22 cellular contexts compared by ENCODE assay signal in genomic region chr12:44653886-44654527, GRCh38.
DNase-seq lines count a peak whose midpoint lies in the region; ATAC-seq and TF ChIP-seq lines count a peak whose summit lies in the region.
"Had no signal": no experiment of that assay in that cellular context is flagged by ENCODE, and none has a peak within 500 bp of the region (broad histone marks: within the 10 kb centered on the region; RNA-seq: fewer than 3 reads in every experiment).

No MANE protein-coding gene starts in this region.

- H3K4me1 ChIP-seq in Karpas-422 (ENCODE audit: low read length): peaks cover 80% of the 10 kb centered on the region
- H3K4me1 ChIP-seq in OCI-LY1 (ENCODE audit: insufficient read depth, low read length, severe bottlenecking): peaks cover 72% of the 10 kb centered on the region
- no peaks in the 10 kb centered on the region for H3K4me1 ChIP-seq in heart right ventricle
- H3K4me1 ChIP-seq: breast epithelium, lower lobe of right lung, parathyroid adenoma, right atrium auricular region had no signal

- no peaks in the 10 kb centered on the region for H3K9me2 ChIP-seq in Karpas-422 (replicated peaks; ENCODE audit: insufficient read depth, low read length)
- no peaks in the 10 kb centered on the region for H3K9me2 ChIP-seq in OCI-LY1 (ENCODE audit: low read depth, low read length)

- peaks cover 11% of the 10 kb centered on the region; the same call in 1 of the 2 replicates for H3K79me2 ChIP-seq in Karpas-422 (ENCODE audit: low read length)
- no peaks in the 10 kb centered on the region for H3K79me2 ChIP-seq in OCI-LY1 (ENCODE audit: insufficient read depth, low read length)
- H3K79me2 ChIP-seq: parathyroid adenoma had no signal

- H3K36me3 Mint-ChIP-seq in stimulated activated effector memory CD8-positive, alpha-beta T cell treated with anti-CD3 and anti-CD28 coated beads, Interleukin-12 subunit alpha, Interleukin-12 subunit beta, amount 100 ng/mL, for 72 hours: no peaks in the 10 kb centered on the region
- H3K36me3 Mint-ChIP-seq: CD14-positive monocyte, natural killer cell had no signal

- POLR2A ChIA-PET in GM10248 (lab: Yijun Ruan, JAX): no interaction called here

- H3K27me3 ChIP-seq in Karpas-422 (ENCODE audit: low read length): no peaks in the 10 kb centered on the region
- H3K27me3 ChIP-seq in OCI-LY1 (ENCODE audit: insufficient read depth, low read length): no peaks in the 10 kb centered on the region
- H3K27me3 ChIP-seq in dorsolateral prefrontal cortex: no peaks in the 10 kb centered on the region
- peaks cover 0 to 8% (median 0%) of the 10 kb centered on the region in 7 donors for H3K27me3 ChIP-seq in heart right ventricle
- H3K27me3 ChIP-seq: breast epithelium, right atrium auricular region had no signal

- no peak for TF ChIP-seq CTCF in OCI-LY1 (IDR thresholded peaks at IDR 0.05; ENCODE audit: low read length)
- no peak for TF ChIP-seq CTCF in dorsolateral prefrontal cortex (IDR thresholded peaks at IDR 0.05 in 54 of 56, conservative IDR thresholded peaks at IDR 0.05 in 2 of 56; ENCODE audit: low read depth in 1 of 56, partially characterized antibody in 56 of 56)
- TF ChIP-seq CTCF in GM10248 (IDR thresholded peaks at IDR 0.05; ENCODE audit: control extremely low read depth, extremely low read depth, low read depth, missing control alignments): no peak
- TF ChIP-seq CTCF in heart right ventricle (IDR thresholded peaks at IDR 0.05): no peak

- H3K36me3 ChIP-seq in Karpas-422 (ENCODE audit: insufficient read depth, low read length) (no peaks in the 10 kb centered on the region), OCI-LY1 (ENCODE audit: insufficient read depth, low read length) (no peaks in the 10 kb centered on the region), heart right ventricle (no peaks in the 10 kb centered on the region)
- H3K36me3 ChIP-seq: breast epithelium, lower lobe of right lung, right atrium auricular region had no signal

- no peak overlapping the region for H3K4me3 Mint-ChIP-seq in stimulated activated effector memory CD8-positive, alpha-beta T cell treated with anti-CD3 and anti-CD28 coated beads, Interleukin-12 subunit alpha, Interleukin-12 subunit beta, amount 100 ng/mL, for 72 hours
- H3K4me3 Mint-ChIP-seq: CD14-positive monocyte, natural killer cell had no signal

- CTCF ChIA-PET in GM10248 (lab: Yijun Ruan, JAX): no interaction called here

- H4K20me1 ChIP-seq in Karpas-422 (ENCODE audit: insufficient read depth, low read depth, low read length): no peaks in the 10 kb centered on the region
- no peaks in the 10 kb centered on the region for H4K20me1 ChIP-seq in OCI-LY1 (ENCODE audit: insufficient read depth, low read length)

- no peaks in the 10 kb centered on the region for H3F3A ChIP-seq in OCI-LY1 (ENCODE audit: insufficient read depth, low read length)

- H3K9ac ChIP-seq in Karpas-422 (ENCODE audit: low read length) (peak overlapping the region; percentile 77), OCI-LY1 (ENCODE audit: low read length) (peak overlapping the region; percentile 60)
- H3K9ac ChIP-seq: parathyroid adenoma had no signal

- H2AFZ ChIP-seq in Karpas-422 (ENCODE audit: low read length): no peak overlapping the region
- peak overlapping the region; percentile 9 for H2AFZ ChIP-seq in OCI-LY1 (ENCODE audit: low read length)

- ATAC-seq in stimulated activated effector memory CD8-positive, alpha-beta T cell treated with anti-CD3 and anti-CD28 coated beads, Interleukin-12 subunit alpha, Interleukin-12 subunit beta, amount 100 ng/mL, for 72 hours: peak; percentile 64
- ATAC-seq in GM18861 (IDR thresholded peaks at IDR 0.05; ENCODE audit: unreplicated experiment) (no peak), heart right ventricle (no peak)
- ATAC-seq: HepG2, lower lobe of right lung, natural killer cell had no signal

- H3K4me1 Mint-ChIP-seq in stimulated activated effector memory CD8-positive, alpha-beta T cell treated with anti-CD3 and anti-CD28 coated beads, Interleukin-12 subunit alpha, Interleukin-12 subunit beta, amount 100 ng/mL, for 72 hours: peaks cover 13% of the 10 kb centered on the region
- H3K4me1 Mint-ChIP-seq: CD14-positive monocyte, natural killer cell had no signal

- H3K4me2 ChIP-seq in Karpas-422 (ENCODE audit: low read depth, low read length, poor library complexity, severe bottlenecking) (peak overlapping the region; percentile 73), OCI-LY1 (ENCODE audit: low read length) (peak overlapping the region; percentile 50)

- DNase-seq in Karpas-422 (peak; percentile 75), dorsolateral prefrontal cortex (no peak), GM10248 (ENCODE audit: extremely low spot score) (no peak), heart right ventricle (no peak)
- no peak for DNase-seq in stimulated activated effector memory CD8-positive, alpha-beta T cell treated with anti-CD3 and anti-CD28 coated beads, Interleukin-12 subunit alpha, Interleukin-12 subunit beta, amount 100 ng/mL, for 72 hours (ENCODE audit: low spot score in 2 of 2)
- DNase-seq: activated gamma-delta T cell treated with Interleukin-2 at 50 U/mL for 16 hours; effector CD8-positive, alpha-beta T cell; EL; GOT3; Kasumi-1; lower lobe of right lung; natural killer cell; SHP77 treated with DMSO at 0.1 percent for 48 hours; stimulated activated CD4-positive, alpha-beta T cell treated with anti-CD3 and anti-CD28 coated beads, Interleukin-2, amount 100 ng/mL, for 48 hours; T1000 had no signal

- H3K9me3 Mint-ChIP-seq in stimulated activated effector memory CD8-positive, alpha-beta T cell treated with anti-CD3 and anti-CD28 coated beads, Interleukin-12 subunit alpha, Interleukin-12 subunit beta, amount 100 ng/mL, for 72 hours: no peaks in the 10 kb centered on the region

- peak overlapping the region; percentile 44 for H3K4me3 ChIP-seq in Karpas-422 (ENCODE audit: low read length)
- peak overlapping the region; percentile 23 for H3K4me3 ChIP-seq in OCI-LY1 (ENCODE audit: low read depth, low read length, poor library complexity, severe bottlenecking)
- no peak overlapping the region for H3K4me3 ChIP-seq in dorsolateral prefrontal cortex
- H3K4me3 ChIP-seq in heart right ventricle: no peak overlapping the region
- H3K4me3 ChIP-seq: breast epithelium, lower lobe of right lung, right atrium auricular region had no signal

- H3K9me3 ChIP-seq in Karpas-422 (ENCODE audit: low read length): no peaks in the 10 kb centered on the region
- H3K9me3 ChIP-seq in OCI-LY1 (ENCODE audit: low read length): no peaks in the 10 kb centered on the region
- peaks cover 0 to 6% (median 0%) of the 10 kb centered on the region in 11 donors for H3K9me3 ChIP-seq in heart right ventricle
- H3K9me3 ChIP-seq: breast epithelium, lower lobe of right lung, right atrium auricular region had no signal

- WGBS in heart right ventricle, 2 donors: 30% methylated on average over 3 of the region's 3 CpGs

- H3K27ac ChIP-seq in Karpas-422 (ENCODE audit: low read length): peak overlapping the region; percentile 99
- peak overlapping the region; percentile 97 for H3K27ac ChIP-seq in OCI-LY1 (ENCODE audit: low read depth, low read length, poor library complexity, severe bottlenecking)
- peak overlapping the region in 45 of 59 donors; percentile 13 to 82 (median 67) for H3K27ac ChIP-seq in dorsolateral prefrontal cortex
- H3K27ac ChIP-seq in heart right ventricle: no peak overlapping the region
- H3K27ac ChIP-seq: breast epithelium, lower lobe of right lung, parathyroid adenoma, right atrium auricular region had no signal

- intact Hi-C loops in dorsolateral prefrontal cortex (cut with DNase I) (no loop called here), heart right ventricle (cut with DNase I) (no loop called here)

- H3K27ac Mint-ChIP-seq in stimulated activated effector memory CD8-positive, alpha-beta T cell treated with anti-CD3 and anti-CD28 coated beads, Interleukin-12 subunit alpha, Interleukin-12 subunit beta, amount 100 ng/mL, for 72 hours: no peak overlapping the region
- H3K27ac Mint-ChIP-seq: CD14-positive monocyte, natural killer cell had no signal

Comparison
In these comparisons a context has a peak if more than half of its experiments do, and no peak if none do; other contexts are left out.
1. H3K27ac ChIP-seq: peak in Karpas-422 (single experiment), OCI-LY1 (single experiment) and dorsolateral prefrontal cortex (45 of 59); none in heart right ventricle (0 of 10).
2. H3K4me3 ChIP-seq: peak in Karpas-422 (single experiment) and OCI-LY1 (single experiment); none in dorsolateral prefrontal cortex (0 of 59) and heart right ventricle (0 of 10).